37 cellular contexts compared by ENCODE assay signal in genomic region chr5:16953729-16954128, GRCh38. TPM values are rescaled to one million over a fixed set of nuclear protein-coding genes. Genes with fewer than 3 reads are reported as not detected.
"Had no signal": no experiment of that assay in that cellular context is flagged by ENCODE, and none has a peak within 500 bp of the region (broad histone marks: within the 10 kb centered on the region; RNA-seq: fewer than 3 reads in every experiment).

No MANE protein-coding gene starts in this region.

- H3K27me3 ChIP-seq: brain microvascular endothelial cell had no signal

- H3K4me3 ChIP-seq: PC-9 had no signal

- H3K27ac ChIP-seq: brain microvascular endothelial cell, PC-9, RWPE1, WERI-Rb-1 had no signal

- H3K36me3 Mint-ChIP-seq: activated CD8-positive, alpha-beta memory T cell treated with anti-CD3 and anti-CD28 coated beads, Interleukin-2, amount 10 ng/mL, durations not matched to agents 7 days and 5 days; activated naive CD8-positive, alpha-beta T cell treated with anti-CD3 and anti-CD28 coated beads for 36 hours had no signal

- H3K27ac Mint-ChIP-seq: activated CD4-positive, alpha-beta memory T cell treated with anti-CD3 and anti-CD28 coated beads, Interleukin-2, amount 10 ng/mL, durations not matched to agents 7 days and 5 days; activated CD8-positive, alpha-beta memory T cell treated with anti-CD3 and anti-CD28 coated beads, Interleukin-2, amount 10 ng/mL, durations not matched to agents 7 days and 5 days; activated naive CD8-positive, alpha-beta T cell treated with anti-CD3 and anti-CD28 coated beads for 36 hours had no signal

- H3K36me3 ChIP-seq: brain microvascular endothelial cell, WERI-Rb-1 had no signal

- H3K4me1 Mint-ChIP-seq: activated CD4-positive, alpha-beta memory T cell treated with anti-CD3 and anti-CD28 coated beads, Interleukin-2, amount 10 ng/mL, durations not matched to agents 7 days and 5 days; activated CD8-positive, alpha-beta memory T cell treated with anti-CD3 and anti-CD28 coated beads, Interleukin-2, amount 10 ng/mL, durations not matched to agents 7 days and 5 days; activated naive CD8-positive, alpha-beta T cell treated with anti-CD3 and anti-CD28 coated beads for 36 hours had no signal

- H3K4me3 Mint-ChIP-seq: activated CD4-positive, alpha-beta memory T cell treated with anti-CD3 and anti-CD28 coated beads, Interleukin-2, amount 10 ng/mL, durations not matched to agents 7 days and 5 days; activated CD8-positive, alpha-beta memory T cell treated with anti-CD3 and anti-CD28 coated beads, Interleukin-2, amount 10 ng/mL, durations not matched to agents 7 days and 5 days; activated naive CD8-positive, alpha-beta T cell treated with anti-CD3 and anti-CD28 coated beads for 36 hours had no signal

- H3K27me3 Mint-ChIP-seq: activated CD4-positive, alpha-beta memory T cell treated with anti-CD3 and anti-CD28 coated beads, Interleukin-2, amount 10 ng/mL, durations not matched to agents 7 days and 5 days; activated CD8-positive, alpha-beta memory T cell treated with anti-CD3 and anti-CD28 coated beads, Interleukin-2, amount 10 ng/mL, durations not matched to agents 7 days and 5 days had no signal

- DNase-seq: activated CD4-positive, alpha-beta memory T cell treated with anti-CD3 and anti-CD28 coated beads, Interleukin-2, amount 10 ng/mL, durations not matched to agents 7 days and 5 days; activated CD4-positive, alpha-beta T cell treated with anti-CD3 and anti-CD28 coated beads for 1 hour; activated CD4-positive, alpha-beta T cell treated with anti-CD3 and anti-CD28 coated beads for 48 hours; activated CD4-positive, CD25-positive, alpha-beta regulatory T cell; activated CD8-positive, alpha-beta memory T cell treated with anti-CD3 and anti-CD28 coated beads for 24 hours; activated CD8-positive, alpha-beta memory T cell treated with anti-CD3 and anti-CD28 coated beads, Interleukin-2, amount 10 ng/mL, durations not matched to agents 7 days and 5 days; activated CD8-positive, alpha-beta memory T cell treated with anti-CD3 and anti-CD28 coated beads, Interleukin-2, amount 50 U/mL, for 48 hours; activated effector memory CD4-positive, alpha-beta T cell treated with anti-CD3 and anti-CD28 coated beads, Interleukin-2, amount 50 U/mL, for 16 hours; activated naive CD4-positive, alpha-beta T cell; activated naive CD4-positive, alpha-beta T cell treated with anti-CD3 and anti-CD28 coated beads, Interleukin-2, amount 50 U/mL, for 16 hours; activated naive CD8-positive, alpha-beta T cell treated with anti-CD3 and anti-CD28 coated beads for 36 hours; activated T-cell treated with anti-CD3 and anti-CD28 coated beads, Interleukin-2, amount 50 U/mL, for 48 hours; amniotic stem cell; aorta; brain microvascular endothelial cell; central memory CD4-positive, alpha-beta T cell; NCI-H1092 treated with DMSO at 0.1 percent for 48 hours; NCI-H1417; NCI-H146; NCI-H187; NCI-H2029 treated with DMSO at 0.1 percent for 48 hours; NCI-H2107; NCI-H2171; NCI-H510A; NCI-H526; NCI-H748 treated with DMSO at 0.1 percent for 48 hours; NK-92 treated with Interleukin-12 subunit alpha and Interleukin-12 subunit beta, amount 100 ng/mL, for 24 hours; PC-9; SIG-M5; SW 1271; T-helper 1 cell; T-helper 2 cell; T-helper 9 cell; WERI-Rb-1 had no signal

- ATAC-seq: activated CD8-positive, alpha-beta memory T cell treated with anti-CD3 and anti-CD28 coated beads, Interleukin-2, amount 10 ng/mL, durations not matched to agents 7 days and 5 days; Right ventricle myocardium inferior; SK-N-SH treated with all-trans-retinoic acid at 6 μM for 48 hours had no signal

RNA-seq across cellular contexts. Expression of gene MYO10, which starts 17.6 kb away (rescaled TPM):
- total RNA-seq: activated CD8-positive, alpha-beta memory T cell treated with anti-CD3 and anti-CD28 coated beads, Interleukin-2, amount 10 ng/mL, durations not matched to agents 7 days and 5 days had no signal
